8 cellular contexts compared by ENCODE assay signal in genomic region chr1:151838491-151839412, GRCh38. TPM values are rescaled to one million over a fixed set of nuclear protein-coding genes. Genes with fewer than 3 reads are reported as not detected.
DNase-seq lines count a peak whose midpoint lies in the region; ATAC-seq and TF ChIP-seq lines count a peak whose summit lies in the region.

No MANE protein-coding gene starts in this region.

- peaks cover 45% of the 10 kb centered on the region for H3K4me1 Mint-ChIP-seq in central memory CD8-positive, alpha-beta T cell

- H3K36me3 Mint-ChIP-seq in central memory CD8-positive, alpha-beta T cell (ENCODE audit: insufficient read depth), result peaks cover 16% of the 10 kb centered on the region

- TF ChIP-seq CTCF in A673 (conservative IDR thresholded peaks at IDR 0.05; ENCODE audit: low read depth, low read length) (no peak), uterus (IDR thresholded peaks at IDR 0.05) (no peak)

- CTCF ChIA-PET in A673 (lab: Charles Lee), result no interaction called here

- no peak for ATAC-seq in central memory CD8-positive, alpha-beta T cell (replicated peaks; ENCODE audit: extremely low read depth, poor library complexity, severe bottlenecking)
- no peak for ATAC-seq in GM18909 (IDR thresholded peaks at IDR 0.05; ENCODE audit: poor library complexity, unreplicated experiment)

- no peak for DNase-seq in A673 (ENCODE audit: low spot score)
- no peak for DNase-seq in central memory CD8-positive, alpha-beta T cell (ENCODE audit: low spot score in 2 of 2)
- no peak for DNase-seq in NCI-H1930 (lab: John Stamatoyannopoulos, UW)
- no peak for DNase-seq in uterus
- no peak for DNase-seq in DMS79 treated with DMSO at 0.1 percent for 48 hours (lab: John Stamatoyannopoulos, UW)

- H3K4me3 Mint-ChIP-seq in central memory CD8-positive, alpha-beta T cell, result peak overlapping the region; percentile 79

- H3K9ac ChIP-seq in HUES48 (ENCODE audit: low read depth, low read length), result no peak overlapping the region; the same call in 1 of the 2 replicates
- peak overlapping the region; percentile 83 to 86 for H3K9ac ChIP-seq in mucosa of rectum (ENCODE audit: low read depth in 1 of 2, low read length in 2 of 2)

- no TSS peak for BruUV-seq in A673 (replicated peaks; lab: Mats Ljungman, UMichigan)

- H3K9me3 ChIP-seq in A673 (ENCODE audit: low read depth, low read length, poor library complexity, severe bottlenecking) (no peaks in the 10 kb centered on the region), HUES48 (ENCODE audit: control insufficient read depth, insufficient read depth, low read length) (no peaks in the 10 kb centered on the region), mucosa of rectum (ENCODE audit: control insufficient read depth in 2 of 2, low read length in 2 of 2) (no peaks in the 10 kb centered on the region), uterus (no peaks in the 10 kb centered on the region)

- H3K36me3 ChIP-seq in A673 (ENCODE audit: insufficient read depth, low read length, poor library complexity, severe bottlenecking) (no peaks in the 10 kb centered on the region), HUES48 (ENCODE audit: control insufficient read depth, insufficient read depth, low read length) (no peaks in the 10 kb centered on the region), mucosa of rectum (ENCODE audit: control insufficient read depth in 2 of 2, insufficient read depth in 2 of 2, low read length in 2 of 2) (no peaks in the 10 kb centered on the region), uterus (no peaks in the 10 kb centered on the region)

- H3K9me3 Mint-ChIP-seq in central memory CD8-positive, alpha-beta T cell, result no peaks in the 10 kb centered on the region

- POLR2A ChIA-PET in A673 (lab: Charles Lee; ENCODE audit: low non-redundant PET), result no interaction called here

- H3K4me3 ChIP-seq in A673 (ENCODE audit: low read depth, low read length, poor library complexity, severe bottlenecking) (peak overlapping the region; percentile 40), HUES48 (ENCODE audit: low read depth, low read length) (peak overlapping the region; percentile 60), mucosa of rectum (ENCODE audit: low read length in 2 of 2) (peak overlapping the region; percentile 67 to 77), uterus (peak overlapping the region in 1 of 2 donors; percentile 28)

- H3K27me3 Mint-ChIP-seq in central memory CD8-positive, alpha-beta T cell, result no peaks in the 10 kb centered on the region

- intact Hi-C loops in A673 (cut with micrococcal nuclease; ENCODE audit: unreplicated experiment) (loop anchor here (5.0 kb wide), 1 partner anchor 306 kb away; no protein-coding TSS in a partner anchor), uterus (cut with DNase I; ENCODE audit: low total_unique reads) (no loop called here)

- H3K27me3 ChIP-seq in A673 (replicated peaks; ENCODE audit: insufficient read depth, low read depth, low read length, poor library complexity) (peaks cover 47% of the 10 kb centered on the region), HUES48 (ENCODE audit: control insufficient read depth, insufficient read depth, low read length) (peaks cover 43% of the 10 kb centered on the region), mucosa of rectum (ENCODE audit: control insufficient read depth in 2 of 2, insufficient read depth in 2 of 2, low read length in 2 of 2) (peaks cover 3 to 6% of the 10 kb centered on the region in 2 donors), uterus (peaks cover 11 to 17% of the 10 kb centered on the region in 2 donors)

- H3K27ac ChIP-seq in A673 (ENCODE audit: low read depth, low read length, poor library complexity, severe bottlenecking) (no peak overlapping the region), HUES48 (ENCODE audit: low read depth, low read length) (no peak overlapping the region), mucosa of rectum (ENCODE audit: low read depth in 2 of 2, low read length in 2 of 2) (peak overlapping the region; percentile 90 to 95), uterus (no peak overlapping the region)

- TF ChIP-seq POLR2A in uterus (IDR thresholded peaks at IDR 0.05), result no peak

- peak overlapping the region; percentile 90 for H3K27ac Mint-ChIP-seq in central memory CD8-positive, alpha-beta T cell (ENCODE audit: low read depth)

- H3K4me1 ChIP-seq in A673 (ENCODE audit: insufficient read depth, low read length, poor library complexity, severe bottlenecking), result peaks cover 10% of the 10 kb centered on the region
- H3K4me1 ChIP-seq in HUES48 (ENCODE audit: control insufficient read depth, insufficient read depth, low read length), result peaks cover 21% of the 10 kb centered on the region
- peaks cover 24 to 35% of the 10 kb centered on the region in 2 donors for H3K4me1 ChIP-seq in mucosa of rectum (ENCODE audit: control insufficient read depth in 2 of 2, insufficient read depth in 2 of 2, low read length in 2 of 2)
- peaks cover 0 to 7% of the 10 kb centered on the region in 2 donors for H3K4me1 ChIP-seq in uterus

RNA-seq across cellular contexts. Expression of gene C2CD4D, which starts 0.9 kb away (rescaled TPM):
- total RNA-seq in A673 (2021) (not detected in 2 replicates), uterus (not detected)

RNA-seq across cellular contexts. Expression of gene RORC, which starts 7.2 kb away (rescaled TPM):
- total RNA-seq in A673 (2021) (not detected in 2 replicates), uterus (1 to 10 TPM in 2 of 4 donors, under 1 TPM in 2; 0.51 to 4.8 (median 2.1) TPM)

RNA-seq across cellular contexts. Expression of gene THEM5, which starts 14.8 kb away (rescaled TPM):
- total RNA-seq in A673 (2021), result not detected in 2 replicates
- total RNA-seq in uterus, result not detected

RNA-seq across cellular contexts. Expression of gene LINGO4, which starts 33.5 kb away (rescaled TPM):
- total RNA-seq in A673 (2021) (not detected in 2 replicates), uterus (under 1 TPM in 1 of 4 donors, not detected in 3; 0.14 TPM)

RNA-seq across cellular contexts. Expression of gene TDRKH, which starts 48.5 kb away (rescaled TPM):
- 2.1 and 3.2 TPM in 2 replicates for total RNA-seq in A673 (2021)
- total RNA-seq in uterus, result 1 to 10 TPM in 2 of 4 donors, under 1 TPM in 2; 0.26 to 6.8 (median 1.8) TPM

Comparison
In these comparisons a context has a peak if more than half of its experiments do, and no peak if none do; other contexts are left out.
1. H3K27ac ChIP-seq: peak in mucosa of rectum (2 of 2); none in A673 (single experiment), HUES48 (single experiment) and uterus (0 of 2).